ENCODE assay signal across 9 cellular contexts in genomic region chr2:109242654-109243331, GRCh38.
DNase-seq lines count a peak whose midpoint lies in the region; ATAC-seq and TF ChIP-seq lines count a peak whose summit lies in the region.
"Had no signal": no experiment of that assay in that cellular context is flagged by ENCODE, and none has a peak within 500 bp of the region (broad histone marks: within the 10 kb centered on the region; RNA-seq: fewer than 3 reads in every experiment).

No MANE protein-coding gene starts in this region.

- no peaks in the 10 kb centered on the region for H4K20me1 ChIP-seq in MM.1S (ENCODE audit: insufficient read depth, low read length)

- no peaks in the 10 kb centered on the region for H3K36me3 Mint-ChIP-seq in chondrocyte (ENCODE audit: low read depth)

- peaks cover 98% of the 10 kb centered on the region for H3K79me2 ChIP-seq in MM.1S (ENCODE audit: low read length)

- no peak overlapping the region for H3K4me2 ChIP-seq in MM.1S (ENCODE audit: low read depth, low read length)

- no peak for TF ChIP-seq POLR2A in lower leg skin (IDR thresholded peaks at IDR 0.05)

- H3K27ac Mint-ChIP-seq in chondrocyte (ENCODE audit: unreplicated experiment) = peak overlapping the region; percentile 97

- intact Hi-C loops in lower leg skin (cut with DNase I; ENCODE audit: low total_unique reads) = no loop called here

- H3K36me3 ChIP-seq in thymus (ENCODE audit: control insufficient read depth, insufficient read depth) = no peaks in the 10 kb centered on the region
- no peaks in the 10 kb centered on the region for H3K36me3 ChIP-seq in MM.1S (replicated peaks; ENCODE audit: insufficient read depth, low read length)

- no peaks in the 10 kb centered on the region for H3K9me3 Mint-ChIP-seq in chondrocyte (ENCODE audit: low read depth)

- peaks cover 96% of the 10 kb centered on the region for H3K4me1 Mint-ChIP-seq in chondrocyte (ENCODE audit: low read depth)

- WGBS in lower leg skin, 2 donors = 50 to 56% methylated on average over 12 of the region's 12 CpGs
- WGBS in thymus = 86% methylated on average over 12 of the region's 12 CpGs

- ATAC-seq in HG03521 (IDR thresholded peaks at IDR 0.05; ENCODE audit: unreplicated experiment) = no peak
- ATAC-seq in GM21526 (IDR thresholded peaks at IDR 0.05; ENCODE audit: low FRiP score, unreplicated experiment) = no peak

- H3K9me3 ChIP-seq in thymus (ENCODE audit: control insufficient read depth) (no peaks in the 10 kb centered on the region), MM.1S (replicated peaks; ENCODE audit: insufficient read depth, low read length) (no peaks in the 10 kb centered on the region)

- H3K27me3 ChIP-seq in thymus (ENCODE audit: control insufficient read depth, insufficient read depth) = no peaks in the 10 kb centered on the region
- no peaks in the 10 kb centered on the region for H3K27me3 ChIP-seq in MM.1S (replicated peaks; ENCODE audit: insufficient read depth, low read length)

- H3K4me3 Mint-ChIP-seq in chondrocyte (ENCODE audit: unreplicated experiment) = peak overlapping the region; percentile 17

- H3K27ac ChIP-seq in thymus (ENCODE audit: low read depth) (peak overlapping the region; percentile 62), MM.1S (ENCODE audit: low read length) (no peak overlapping the region)

- TF ChIP-seq CTCF in chondrocyte (IDR thresholded peaks at IDR 0.05) = no peak
- no peak for TF ChIP-seq CTCF in lower leg skin (IDR thresholded peaks at IDR 0.05)
- TF ChIP-seq CTCF in MM.1S (IDR thresholded peaks at IDR 0.05; ENCODE audit: low read length) = no peak

- no peaks in the 10 kb centered on the region for H3K27me3 Mint-ChIP-seq in chondrocyte (ENCODE audit: low read depth)

- H3K4me1 ChIP-seq in thymus (ENCODE audit: control insufficient read depth, insufficient read depth, low read length) (peaks cover 3% of the 10 kb centered on the region), MM.1S (ENCODE audit: low read length) (peaks cover 34% of the 10 kb centered on the region)

- no peak overlapping the region for H3K4me3 ChIP-seq in lower leg skin (ENCODE audit: low read depth, poor library complexity, severe bottlenecking)
- no peak overlapping the region for H3K4me3 ChIP-seq in thymus (ENCODE audit: low read length)
- H3K4me3 ChIP-seq in MM.1S (ENCODE audit: low read length) = no peak overlapping the region

- DNase-seq in LHCN-M2 (ENCODE audit: low read depth) = peak; percentile 91
- no peak for DNase-seq in chondrocyte (ENCODE audit: low spot score)
- peak; percentile 62 to 82 for DNase-seq in lower leg skin (ENCODE audit: low spot score in 2 of 2)
- no peak for DNase-seq in MM.1S
- no peak for DNase-seq in NCI-H774 (lab: John Stamatoyannopoulos, UW)
- DNase-seq: KG1 had no signal

- H3K9me2 ChIP-seq in MM.1S (replicated peaks; ENCODE audit: insufficient read depth, low read length) = no peaks in the 10 kb centered on the region

- H3F3A ChIP-seq in MM.1S (ENCODE audit: insufficient read depth, low read length) = peaks cover 2% of the 10 kb centered on the region; the same call in 1 of the 2 replicates

- no peak overlapping the region for H2AFZ ChIP-seq in MM.1S (ENCODE audit: low read length)

- H3K9ac ChIP-seq in MM.1S (ENCODE audit: low read length) = no peak overlapping the region

Comparison
In these comparisons a context has a peak if more than half of its experiments do, and no peak if none do; other contexts are left out.
1. DNase-seq: peak in LHCN-M2 (single experiment) and lower leg skin (2 of 2); none in chondrocyte (single experiment), MM.1S (single experiment) and NCI-H774 (single experiment).